24 cellular contexts compared by ENCODE assay signal in the genomic region with DNA sequence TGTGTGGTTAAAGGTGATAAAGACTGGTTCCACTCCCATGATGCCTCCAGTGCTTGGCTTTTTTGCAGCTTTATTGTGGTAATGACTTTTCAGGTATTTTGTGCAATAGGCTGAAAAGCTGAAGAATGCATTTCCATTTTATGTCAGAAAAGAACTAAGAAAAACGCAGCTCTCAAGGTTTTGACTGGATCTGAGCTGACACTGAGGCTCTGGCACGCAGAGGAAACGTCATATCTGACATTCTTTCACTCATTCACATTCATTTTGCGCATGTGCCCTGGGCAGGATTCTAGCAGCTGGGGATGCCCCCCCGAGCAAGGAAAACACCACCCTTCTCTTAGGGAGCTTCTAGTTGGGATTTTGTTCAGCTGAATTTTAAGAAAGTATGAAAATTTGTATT.
"Had no signal": no experiment of that assay in that cellular context is flagged by ENCODE, and none has a peak within 500 bp of the region (broad histone marks: within the 10 kb centered on the region; RNA-seq: fewer than 3 reads in every experiment).

No MANE protein-coding gene starts in this region.

- DNase-seq: colonic mucosa; cortex of kidney; dermis blood vessel endothelial cell; dorsolateral prefrontal cortex; effector CD4-positive, alpha-beta T cell; effector CD8-positive, alpha-beta T cell; effector memory CD4-positive, alpha-beta T cell; effector memory CD8-positive, alpha-beta T cell; endodermal cell; erythroblast; esophagus squamous epithelium; foreskin fibroblast; foreskin keratinocyte; foreskin melanocyte; gastrocnemius medialis; glutamatergic neuron; head of caudate nucleus; heart left ventricle; heart right ventricle had no signal

- H3K27me3 ChIP-seq: foreskin keratinocyte had no signal

- H3K4me3 ChIP-seq: colonic mucosa, coronary artery, dorsolateral prefrontal cortex, esophagus muscularis mucosa, esophagus squamous epithelium, gastrocnemius medialis, gastroesophageal sphincter, heart left ventricle, heart right ventricle had no signal

- H3K36me3 ChIP-seq: colonic mucosa, esophagus muscularis mucosa, esophagus squamous epithelium, gastrocnemius medialis, gastroesophageal sphincter, heart left ventricle, heart right ventricle had no signal

- H3K27ac ChIP-seq: colonic mucosa, coronary artery, dorsolateral prefrontal cortex, epithelial cell of prostate, esophagus muscularis mucosa, esophagus squamous epithelium, foreskin keratinocyte, gastrocnemius medialis, gastroesophageal sphincter, heart left ventricle, heart right ventricle had no signal

- H3K4me1 ChIP-seq: colonic mucosa, esophagus muscularis mucosa, esophagus squamous epithelium, foreskin keratinocyte, gastroesophageal sphincter had no signal

- H3K9me3 ChIP-seq: colonic mucosa, esophagus muscularis mucosa, esophagus squamous epithelium, gastrocnemius medialis, gastroesophageal sphincter, heart left ventricle, heart right ventricle had no signal

- ATAC-seq: effector memory CD8-positive, alpha-beta T cell; esophagus mucosa; foreskin keratinocyte; gastrocnemius medialis; gastroesophageal sphincter; heart left ventricle; heart right ventricle had no signal
